In the genomic region with DNA sequence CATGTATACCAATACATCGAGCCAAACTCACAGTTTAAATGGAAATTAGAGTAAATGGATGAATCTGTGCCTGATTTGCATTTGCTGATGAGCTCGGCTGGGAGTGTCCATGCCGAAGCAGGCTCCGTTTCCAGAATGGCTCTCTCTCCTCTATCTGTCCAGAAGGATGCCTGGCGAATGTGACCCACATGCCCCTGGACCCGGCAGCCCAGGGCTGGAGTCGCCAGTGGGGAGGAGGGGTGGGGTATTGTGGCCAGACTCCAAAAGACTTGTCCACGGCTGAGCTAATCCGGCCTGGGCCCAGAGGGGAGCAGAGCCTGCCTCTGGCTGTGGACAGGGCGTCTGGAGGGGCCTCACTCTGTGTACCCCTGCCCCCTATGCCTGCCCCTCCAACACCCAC, we compare ENCODE assay signal across 32 cellular contexts.
"Had no signal": no experiment of that assay in that cellular context is flagged by ENCODE, and none has a peak within 500 bp of the region (broad histone marks: within the 10 kb centered on the region; RNA-seq: fewer than 3 reads in every experiment).

No MANE protein-coding gene starts in this region.

- H3K36me3 Mint-ChIP-seq: activated CD8-positive, alpha-beta memory T cell treated with anti-CD3 and anti-CD28 coated beads, Interleukin-2, amount 10 ng/mL, durations not matched to agents 7 days and 5 days; activated naive CD4-positive, alpha-beta T cell treated with anti-CD3 and anti-CD28 coated beads, Interleukin-2, amount 10 ng/mL, durations not matched to agents 7 days and 5 days; activated naive CD4-positive, alpha-beta T cell treated with anti-CD3 and anti-CD28 coated beads, Interleukin-2, amount 50 U/mL, for 72 hours; activated naive CD8-positive, alpha-beta T cell treated with anti-CD3 and anti-CD28 coated beads, Interleukin-2, amount 10 ng/mL, durations not matched to agents 7 days and 5 days had no signal

- H3K4me3 Mint-ChIP-seq: activated B cell treated with CpG ODN at 0.5 μM for 24 hours; activated CD8-positive, alpha-beta memory T cell treated with anti-CD3 and anti-CD28 coated beads, Interleukin-2, amount 10 ng/mL, durations not matched to agents 7 days and 5 days; activated CD8-positive, alpha-beta T cell treated with anti-CD3 and anti-CD28 coated beads for 36 hours; activated naive CD4-positive, alpha-beta T cell treated with anti-CD3 and anti-CD28 coated beads, Interleukin-2, amount 10 ng/mL, durations not matched to agents 7 days and 5 days; activated naive CD8-positive, alpha-beta T cell treated with anti-CD3 and anti-CD28 coated beads, Interleukin-2, amount 10 ng/mL, durations not matched to agents 7 days and 5 days; effector memory CD8-positive, alpha-beta T cell; T-helper 17 cell; T-helper 2 cell treated with Interferon-gamma antibody and Interleukin-4, amounts not matched to agents 5 μg/mL and 100 μg/mL, for 36 hours had no signal

- H3K9me3 Mint-ChIP-seq: activated B cell treated with CpG ODN at 0.5 μM for 24 hours; activated CD8-positive, alpha-beta T cell treated with anti-CD3 and anti-CD28 coated beads for 36 hours; activated naive CD4-positive, alpha-beta T cell treated with anti-CD3 and anti-CD28 coated beads, Interleukin-2, amount 10 ng/mL, durations not matched to agents 7 days and 5 days; activated naive CD4-positive, alpha-beta T cell treated with anti-CD3 and anti-CD28 coated beads, Interleukin-2, amount 50 U/mL, for 72 hours; activated naive CD8-positive, alpha-beta T cell treated with anti-CD3 and anti-CD28 coated beads, Interleukin-2, amount 10 ng/mL, durations not matched to agents 7 days and 5 days; effector memory CD8-positive, alpha-beta T cell; T-helper 2 cell treated with Interferon-gamma antibody and Interleukin-4, amounts not matched to agents 5 μg/mL and 100 μg/mL, for 36 hours had no signal

- ATAC-seq: activated CD4-positive, CD25-positive, alpha-beta regulatory T cell treated with anti-CD3 and anti-CD28 coated beads, Interleukin-2, amount 50 U/mL, for 24 hours; activated CD8-positive, alpha-beta memory T cell treated with anti-CD3 and anti-CD28 coated beads, Interleukin-2, amount 10 ng/mL, durations not matched to agents 7 days and 5 days; activated CD8-positive, alpha-beta T cell treated with anti-CD3 and anti-CD28 coated beads for 36 hours; activated naive CD4-positive, alpha-beta T cell treated with anti-CD3 and anti-CD28 coated beads, Interleukin-2, amount 50 U/mL, for 72 hours; effector memory CD8-positive, alpha-beta T cell; foreskin keratinocyte; gastrocnemius medialis; heart left ventricle; T-helper 17 cell had no signal

- H3K36me3 ChIP-seq: esophagus muscularis mucosa, gastrocnemius medialis, heart left ventricle, WERI-Rb-1 had no signal

- H3K4me1 Mint-ChIP-seq: activated B cell treated with CpG ODN at 0.5 μM for 24 hours; activated naive CD4-positive, alpha-beta T cell treated with anti-CD3 and anti-CD28 coated beads, Interleukin-2, amount 10 ng/mL, durations not matched to agents 7 days and 5 days had no signal

- H3K9me3 ChIP-seq: esophagus muscularis mucosa, gastrocnemius medialis, heart left ventricle had no signal

- H3K4me3 ChIP-seq: esophagus muscularis mucosa, gastrocnemius medialis, heart left ventricle had no signal

- H3K27ac Mint-ChIP-seq: activated B cell treated with CpG ODN at 0.5 μM for 24 hours; activated CD8-positive, alpha-beta memory T cell treated with anti-CD3 and anti-CD28 coated beads, Interleukin-2, amount 10 ng/mL, durations not matched to agents 7 days and 5 days; activated CD8-positive, alpha-beta T cell treated with anti-CD3 and anti-CD28 coated beads for 36 hours; activated naive CD4-positive, alpha-beta T cell treated with anti-CD3 and anti-CD28 coated beads, Interleukin-2, amount 10 ng/mL, durations not matched to agents 7 days and 5 days; activated naive CD4-positive, alpha-beta T cell treated with anti-CD3 and anti-CD28 coated beads, Interleukin-2, amount 50 U/mL, for 72 hours; activated naive CD8-positive, alpha-beta T cell treated with anti-CD3 and anti-CD28 coated beads, Interleukin-2, amount 10 ng/mL, durations not matched to agents 7 days and 5 days; effector memory CD8-positive, alpha-beta T cell; T-helper 17 cell; T-helper 2 cell treated with Interferon-gamma antibody and Interleukin-4, amounts not matched to agents 5 μg/mL and 100 μg/mL, for 36 hours had no signal

- H3K27ac ChIP-seq: esophagus muscularis mucosa, foreskin keratinocyte, gastrocnemius medialis, heart left ventricle, WERI-Rb-1 had no signal

- DNase-seq: activated B cell treated with CpG ODN at 0.5 μM for 24 hours; activated CD4-positive, alpha-beta T cell treated with anti-CD3 and anti-CD28 coated beads for 48 hours; activated CD4-positive, alpha-beta T cell treated with anti-CD3 and anti-CD28 coated beads, Interleukin-2, amount 50 U/mL, for 1 hour; activated CD4-positive, alpha-beta T cell treated with anti-CD3 and anti-CD28 coated beads, Interleukin-2, amount 50 U/mL, for 48 hours; activated CD8-positive, alpha-beta memory T cell treated with anti-CD3 and anti-CD28 coated beads, Interleukin-2, amount 10 ng/mL, durations not matched to agents 7 days and 5 days; activated CD8-positive, alpha-beta memory T cell treated with anti-CD3 and anti-CD28 coated beads, Interleukin-2, amount 50 U/mL, for 4 hours; activated CD8-positive, alpha-beta T cell treated with anti-CD3 and anti-CD28 coated beads for 36 hours; activated gamma-delta T cell; activated naive CD4-positive, alpha-beta T cell; activated naive CD4-positive, alpha-beta T cell treated with anti-CD3 and anti-CD28 coated beads, Interleukin-2, amount 10 ng/mL, durations not matched to agents 7 days and 5 days; activated naive CD8-positive, alpha-beta T cell treated with anti-CD3 and anti-CD28 coated beads, Interleukin-2, amount 10 ng/mL, durations not matched to agents 7 days and 5 days; activated T-cell treated with anti-CD3 and anti-CD28 coated beads, Interleukin-2, amount 50 U/mL, for 1 hour; activated T-cell treated with anti-CD3 and anti-CD28 coated beads, Interleukin-2, amount 50 U/mL, for 48 hours; amniotic stem cell; caudate nucleus; cortex of kidney; dermis blood vessel endothelial cell; effector CD4-positive, alpha-beta T cell; effector memory CD8-positive, alpha-beta T cell; erythroblast; foreskin keratinocyte; gastrocnemius medialis; glutamatergic neuron; heart left ventricle; T-helper 1 cell; T-helper 17 cell; T1000; WERI-Rb-1 had no signal
